ENCODE assay signal across 1 cellular context in genomic region chr12:120719496-120720233, GRCh38.
TF ChIP-seq lines count a peak whose summit lies in the region.

No MANE protein-coding gene starts in this region.

TF ChIP-seq in liver, 16 proteins besides CTCF, POLR2A, EP300 and RAD21 (continued from another document):
- TF ChIP-seq ZBTB33 (IDR thresholded peaks at IDR 0.05) (no peak), SP1 (IDR thresholded peaks at IDR 0.05) (no peak), RXRA (IDR thresholded peaks at IDR 0.05) (peak; percentile 25 to 46), FOXA1 (IDR thresholded peaks at IDR 0.05) (no peak), NR2F2 (IDR thresholded peaks at IDR 0.05) (no peak), MAX (IDR thresholded peaks at IDR 0.05) (peak; percentile 17), GABPA (IDR thresholded peaks at IDR 0.05 in 1 of 2, conservative IDR thresholded peaks at IDR 0.05 in 1 of 2) (peak in 1 of 2 donors; percentile 12), HNF4G (IDR thresholded peaks at IDR 0.05) (no peak), YY1 (IDR thresholded peaks at IDR 0.05) (peak; percentile 86), FOXA2 (IDR thresholded peaks at IDR 0.05) (peak; percentile 76), TAF1 (conservative IDR thresholded peaks at IDR 0.05) (no peak), JUND (IDR thresholded peaks at IDR 0.05) (peak in 1 of 2 donors; percentile 17), HNF4A (conservative IDR thresholded peaks at IDR 0.05) (peak; percentile 38 to 40), EGR1 (IDR thresholded peaks at IDR 0.05; ENCODE audit: low read depth in 2 of 2) (no peak)
